22 cellular contexts compared by ENCODE assay signal in the genomic region with DNA sequence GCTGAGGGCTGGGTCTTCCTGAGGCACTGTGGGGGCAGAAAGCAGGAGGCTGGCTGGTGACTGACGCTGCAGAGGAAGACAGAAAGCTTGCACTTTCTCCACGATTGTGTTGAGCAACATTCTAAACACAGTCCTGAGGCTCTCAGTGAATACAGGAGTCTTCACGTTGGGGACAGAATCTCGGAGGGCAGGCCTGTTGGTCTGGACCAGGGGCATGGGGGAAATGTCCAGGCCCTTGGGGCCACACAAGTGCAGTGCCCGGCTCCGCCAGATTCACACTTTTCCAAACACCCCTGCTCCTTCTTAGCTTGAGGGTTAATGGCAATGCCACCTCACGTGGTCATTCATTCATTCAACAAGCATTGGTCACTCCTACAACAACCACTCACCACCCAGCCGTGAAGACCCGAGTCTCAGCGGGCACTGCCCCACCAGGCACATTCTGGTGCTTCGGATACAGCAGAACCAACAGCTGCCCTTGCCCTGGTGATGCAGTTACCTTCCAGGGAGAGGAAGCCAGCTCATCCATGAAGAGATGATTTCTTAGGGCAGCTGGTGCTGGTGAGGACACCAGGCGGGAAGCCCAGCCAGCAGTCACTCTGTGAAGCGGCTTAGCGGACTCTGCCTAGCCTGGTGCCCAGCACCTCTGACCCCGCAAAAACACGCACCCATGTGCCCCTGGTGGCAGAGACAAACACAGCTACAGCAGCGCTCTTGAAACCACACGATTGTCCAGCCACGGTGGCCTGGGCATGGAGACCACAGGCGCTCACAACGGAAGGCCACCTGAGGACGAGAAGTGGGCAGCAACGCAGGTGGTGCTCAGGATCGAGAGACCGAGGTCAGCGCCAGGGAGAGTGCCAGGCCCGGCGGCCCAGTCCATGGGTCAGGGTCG. TPM values are rescaled to one million over a fixed set of nuclear protein-coding genes. Genes with fewer than 3 reads are reported as not detected.
DNase-seq lines count a peak whose midpoint lies in the region; ATAC-seq and TF ChIP-seq lines count a peak whose summit lies in the region.
"Had no signal": no experiment of that assay in that cellular context is flagged by ENCODE, and none has a peak within 500 bp of the region (broad histone marks: within the 10 kb centered on the region; RNA-seq: fewer than 3 reads in every experiment).

No MANE protein-coding gene starts in this region.

- DNase-seq in activated CD8-positive, alpha-beta memory T cell treated with anti-CD3 and anti-CD28 coated beads, Interleukin-2, amount 50 U/mL, for 4 hours: peak; percentile 7
- no peak for DNase-seq in activated CD8-positive, alpha-beta memory T cell treated with anti-CD3 and anti-CD28 coated beads for 24 hours
- DNase-seq in brain microvascular endothelial cell: no peak
- DNase-seq in right lobe of liver: peak; percentile 13 to 33 (median 32)
- peak; percentile 42 for DNase-seq in sigmoid colon
- no peak for DNase-seq in GM10266 (ENCODE audit: extremely low spot score)
- no peak for DNase-seq in stimulated activated naive B cell treated with anti-CD40 and anti-IgM and Interleukin-4, amounts not matched to agents 10 μg/mL and 1 μg/mL and 100 μg/mL, for 72 hours
- DNase-seq: activated CD4-positive, alpha-beta T cell treated with anti-CD3 and anti-CD28 coated beads, Interleukin-2, amount 50 U/mL, for 1 hour; activated T-cell treated with anti-CD3 and anti-CD28 coated beads for 4 hours; BE2C; NCI-H1092; NCI-H510A treated with DMSO at 0.1 percent for 48 hours; nucleus accumbens; stimulated activated CD4-positive, alpha-beta T cell treated with anti-CD3 and anti-CD28 coated beads, Interleukin-4, amount 100 ng/mL, for 24 hours; SW 1271 had no signal

- in situ Hi-C loops in brain microvascular endothelial cell (cut with HindIII; ENCODE audit: low pct_ligation_motif_present, low sequenced_read_pairs): no loop called here

- H3K4me3 ChIP-seq in brain microvascular endothelial cell (ENCODE audit: low read depth, low read length): no peak overlapping the region
- no peak overlapping the region for H3K4me3 ChIP-seq in right lobe of liver
- H3K4me3 ChIP-seq in sigmoid colon: no peak overlapping the region
- H3K4me3 ChIP-seq: K562, skin epidermis, vagina had no signal

- TF ChIP-seq CTCF in brain microvascular endothelial cell (IDR thresholded peaks at IDR 0.05; ENCODE audit: low read depth, low read length, missing control alignments) (peak; percentile 16), right lobe of liver (IDR thresholded peaks at IDR 0.05) (no peak), sigmoid colon (IDR thresholded peaks at IDR 0.05) (no peak), GM10266 (IDR thresholded peaks at IDR 0.05; ENCODE audit: control insufficient read depth, insufficient read depth, low read depth, missing control alignments) (no peak)

- intact Hi-C loops in right lobe of liver (cut with DNase I) (no loop called here), sigmoid colon (cut with DNase I) (no loop called here)

- H3K4me3 Mint-ChIP-seq in stimulated activated naive B cell treated with anti-CD40 and anti-IgM and Interleukin-4, amounts not matched to agents 10 μg/mL and 1 μg/mL and 100 μg/mL, for 72 hours: no peak overlapping the region
- H3K4me3 Mint-ChIP-seq: activated naive CD8-positive, alpha-beta T cell; dendritic cell treated with granulocyte-macrophage colony-stimulating factor and Interleukin-4, amounts not matched to agents 40 ng/mL and 50 ng/mL, for 4 days had no signal

- peaks cover 2 to 10% of the 10 kb centered on the region in 2 donors for H3K36me3 Mint-ChIP-seq in stimulated activated naive B cell treated with anti-CD40 and anti-IgM and Interleukin-4, amounts not matched to agents 10 μg/mL and 1 μg/mL and 100 μg/mL, for 72 hours
- H3K36me3 Mint-ChIP-seq: activated naive CD8-positive, alpha-beta T cell had no signal

- no peak overlapping the region for H3K27ac ChIP-seq in brain microvascular endothelial cell
- H3K27ac ChIP-seq in right lobe of liver: no peak overlapping the region
- H3K27ac ChIP-seq in sigmoid colon: no peak overlapping the region
- H3K27ac ChIP-seq: RWPE1, skin epidermis, vagina had no signal

- H3K4me1 ChIP-seq in right lobe of liver (peaks cover 0 to 5% (median 0%) of the 10 kb centered on the region in 4 donors), sigmoid colon (no peaks in the 10 kb centered on the region)
- H3K4me1 ChIP-seq: BE2C, vagina had no signal

- peaks cover 9 to 36% of the 10 kb centered on the region in 2 donors for H3K9me3 Mint-ChIP-seq in stimulated activated naive B cell treated with anti-CD40 and anti-IgM and Interleukin-4, amounts not matched to agents 10 μg/mL and 1 μg/mL and 100 μg/mL, for 72 hours

- TF ChIP-seq POLR2A in right lobe of liver (IDR thresholded peaks at IDR 0.05) (no peak), sigmoid colon (IDR thresholded peaks at IDR 0.05) (no peak)

- H3K4me1 Mint-ChIP-seq in stimulated activated naive B cell treated with anti-CD40 and anti-IgM and Interleukin-4, amounts not matched to agents 10 μg/mL and 1 μg/mL and 100 μg/mL, for 72 hours: peaks cover 0 to 7% of the 10 kb centered on the region in 2 donors

- no peak for TF ChIP-seq EP300 in sigmoid colon (IDR thresholded peaks at IDR 0.05)

- 79% methylated on average over 5 of the region's 29 CpGs for WGBS in right lobe of liver (ENCODE audit: insufficient coverage, low coverage, low lambda C conversion rate, missing lambda C conversion rate)
- 87 to 92% methylated on average over 29 of the region's 29 CpGs for WGBS in sigmoid colon, 2 donors

- H3K9me3 ChIP-seq in right lobe of liver: no peaks in the 10 kb centered on the region
- peaks cover 0 to 8% (median 2%) of the 10 kb centered on the region in 4 donors for H3K9me3 ChIP-seq in sigmoid colon
- H3K9me3 ChIP-seq: vagina had no signal

- no peak for ATAC-seq in right lobe of liver
- ATAC-seq in HG03520 (IDR thresholded peaks at IDR 0.05; ENCODE audit: unreplicated experiment): no peak
- ATAC-seq in stimulated activated naive B cell treated with anti-CD40 and anti-IgM and Interleukin-4, amounts not matched to agents 10 μg/mL and 1 μg/mL and 100 μg/mL, for 72 hours (replicated peaks): no peak
- ATAC-seq: K562 had no signal

- H3K27me3 ChIP-seq in brain microvascular endothelial cell (replicated peaks): no peaks in the 10 kb centered on the region
- H3K27me3 ChIP-seq in right lobe of liver: no peaks in the 10 kb centered on the region
- no peaks in the 10 kb centered on the region for H3K27me3 ChIP-seq in sigmoid colon
- H3K27me3 ChIP-seq: BE2C, vagina had no signal

- H3K36me3 ChIP-seq in brain microvascular endothelial cell (replicated peaks) (no peaks in the 10 kb centered on the region), right lobe of liver (no peaks in the 10 kb centered on the region), sigmoid colon (no peaks in the 10 kb centered on the region)
- H3K36me3 ChIP-seq: BE2C, vagina had no signal

- H3K27ac Mint-ChIP-seq in stimulated activated naive B cell treated with anti-CD40 and anti-IgM and Interleukin-4, amounts not matched to agents 10 μg/mL and 1 μg/mL and 100 μg/mL, for 72 hours: no peak overlapping the region
- H3K27ac Mint-ChIP-seq: activated naive CD8-positive, alpha-beta T cell; dendritic cell treated with granulocyte-macrophage colony-stimulating factor and Interleukin-4, amounts not matched to agents 40 ng/mL and 50 ng/mL, for 4 days had no signal

- H3K27me3 Mint-ChIP-seq in stimulated activated naive B cell treated with anti-CD40 and anti-IgM and Interleukin-4, amounts not matched to agents 10 μg/mL and 1 μg/mL and 100 μg/mL, for 72 hours: peaks cover 3 to 25% of the 10 kb centered on the region in 2 donors
- H3K27me3 Mint-ChIP-seq: activated naive CD8-positive, alpha-beta T cell had no signal

RNA-seq across cellular contexts. Expression of gene GPC1, which starts 10.9 kb away (rescaled TPM):
- total RNA-seq in right lobe of liver (10 to 100 TPM; 20.7 to 44.5 (median 27.8) TPM), sigmoid colon (10 to 100 TPM in 3 of 4 donors, 1 to 10 TPM in 1; 7.2 to 30.7 (median 23.7) TPM)
- polyA plus RNA-seq in sigmoid colon: 10 to 100 TPM in 1 of 3 donors, 1 to 10 TPM in 2; 3.0 to 15.8 (median 7.2) TPM

Comparison
In these comparisons a context has a peak if more than half of its experiments do, and no peak if none do; other contexts are left out.
1. DNase-seq: peak in activated CD8-positive, alpha-beta memory T cell treated with anti-CD3 and anti-CD28 coated beads, Interleukin-2, amount 50 U/mL, for 4 hours (single experiment), right lobe of liver (3 of 3) and sigmoid colon (single experiment); none in activated CD8-positive, alpha-beta memory T cell treated with anti-CD3 and anti-CD28 coated beads for 24 hours (single experiment), brain microvascular endothelial cell (single experiment), GM10266 (single experiment) and stimulated activated naive B cell treated with anti-CD40 and anti-IgM and Interleukin-4, amounts not matched to agents 10 μg/mL and 1 μg/mL and 100 μg/mL, for 72 hours (single experiment).